In genomic region chr18:8703781-8704301, GRCh38 we compare ENCODE assay signal across 1 cellular context.
TF ChIP-seq lines count a peak whose summit lies in the region.

No MANE protein-coding gene starts in this region.

TF ChIP-seq in H1, 55 proteins besides CTCF, POLR2A, EP300 and RAD21:
- TF ChIP-seq SIN3A (conservative IDR thresholded peaks at IDR 0.05 in 1 of 2, IDR thresholded peaks at IDR 0.05 in 1 of 2; ENCODE audit: low read depth in 1 of 2, low read length in 2 of 2), result no peak
- TF ChIP-seq SIX5 (IDR thresholded peaks at IDR 0.05; ENCODE audit: low read depth, low read length), result no peak
- no peak for TF ChIP-seq CTBP2 (IDR thresholded peaks at IDR 0.05; ENCODE audit: borderline replicate concordance, insufficient read depth, insufficient read length, low read length)
- peak; percentile 26; the same call in 1 of the 2 replicates for TF ChIP-seq SUZ12 (IDR thresholded peaks at IDR 0.05; ENCODE audit: low read length)
- TF ChIP-seq CHD2 (IDR thresholded peaks at IDR 0.05; ENCODE audit: low read length), result no peak
